ENCODE assay signal across 26 cellular contexts in genomic region chr20:2290486-2290885, GRCh38. TPM values are rescaled to one million over a fixed set of nuclear protein-coding genes. Genes with fewer than 3 reads are reported as not detected.
"Had no signal": no experiment of that assay in that cellular context is flagged by ENCODE, and none has a peak within 500 bp of the region (broad histone marks: within the 10 kb centered on the region; RNA-seq: fewer than 3 reads in every experiment).

No MANE protein-coding gene starts in this region.

- H3K27ac Mint-ChIP-seq: activated CD4-positive, alpha-beta memory T cell treated with anti-CD3 and anti-CD28 coated beads, Interleukin-2, amount 10 ng/mL, durations not matched to agents 7 days and 5 days; activated naive CD8-positive, alpha-beta T cell treated with anti-CD3 and anti-CD28 coated beads, Interleukin-2, amount 10 ng/mL, durations not matched to agents 7 days and 5 days had no signal

- H3K4me3 ChIP-seq: adrenal gland, SK-N-MC had no signal

- H3K9me3 ChIP-seq: adrenal gland had no signal

- H3K27ac ChIP-seq: KMS-11, SK-N-MC, VCaP had no signal

- H3K9ac ChIP-seq: KMS-11 had no signal

- H3K27me3 ChIP-seq: adrenal gland had no signal

- H3K9me3 Mint-ChIP-seq: activated CD4-positive, alpha-beta memory T cell treated with anti-CD3 and anti-CD28 coated beads, Interleukin-2, amount 10 ng/mL, durations not matched to agents 7 days and 5 days; activated naive CD8-positive, alpha-beta T cell treated with anti-CD3 and anti-CD28 coated beads, Interleukin-2, amount 10 ng/mL, durations not matched to agents 7 days and 5 days had no signal

- H3K4me3 Mint-ChIP-seq: activated CD4-positive, alpha-beta memory T cell treated with anti-CD3 and anti-CD28 coated beads, Interleukin-2, amount 10 ng/mL, durations not matched to agents 7 days and 5 days; activated naive CD8-positive, alpha-beta T cell treated with anti-CD3 and anti-CD28 coated beads, Interleukin-2, amount 10 ng/mL, durations not matched to agents 7 days and 5 days had no signal

- H3K36me3 Mint-ChIP-seq: activated naive CD8-positive, alpha-beta T cell treated with anti-CD3 and anti-CD28 coated beads, Interleukin-2, amount 10 ng/mL, durations not matched to agents 7 days and 5 days had no signal

- DNase-seq: activated CD4-positive, alpha-beta memory T cell treated with anti-CD3 and anti-CD28 coated beads, Interleukin-2, amount 10 ng/mL, durations not matched to agents 7 days and 5 days; activated CD4-positive, alpha-beta T cell treated with anti-CD3 and anti-CD28 coated beads, Interleukin-2, amount 50 U/mL, for 1 hour; activated CD4-positive, CD25-positive, alpha-beta regulatory T cell; activated CD8-positive, alpha-beta memory T cell treated with anti-CD3 and anti-CD28 coated beads, Interleukin-2, amount 50 U/mL, for 48 hours; activated naive CD4-positive, alpha-beta T cell treated with anti-CD3 and anti-CD28 coated beads, Interleukin-2, amount 50 U/mL, for 16 hours; activated naive CD8-positive, alpha-beta T cell treated with anti-CD3 and anti-CD28 coated beads, Interleukin-2, amount 10 ng/mL, durations not matched to agents 7 days and 5 days; activated T-cell treated with anti-CD3 and anti-CD28 coated beads, Interleukin-2, amount 50 U/mL, for 1 hour; anterior cingulate cortex; central memory CD4-positive, alpha-beta T cell; MM.1S; NCI-H1105; NCI-H1436; NCI-H1694 treated with DMSO at 0.1 percent for 48 hours; NCI-H2029 treated with DMSO at 0.1 percent for 48 hours; NCI-H510A treated with DMSO at 0.1 percent for 48 hours; NCI-H69; NK-92 treated with Interleukin-12 subunit alpha and Interleukin-12 subunit beta, amount 100 ng/mL, for 24 hours; OCI-M1; RPMI8226; T-helper 1 cell had no signal

- H3K36me3 ChIP-seq: adrenal gland had no signal

RNA-seq across cellular contexts. Expression of gene TGM3, which starts 5.3 kb away (rescaled TPM):
- total RNA-seq: activated CD4-positive, alpha-beta memory T cell treated with anti-CD3 and anti-CD28 coated beads, Interleukin-2, amount 10 ng/mL, durations not matched to agents 7 days and 5 days; activated naive CD8-positive, alpha-beta T cell treated with anti-CD3 and anti-CD28 coated beads, Interleukin-2, amount 10 ng/mL, durations not matched to agents 7 days and 5 days; Right ventricle myocardium inferior; T-helper 2 cell treated with Interferon-gamma antibody and Interleukin-4, amounts not matched to agents 100 ng/mL and 5 ng/mL, for 36 hours had no signal
